In genomic region chr20:43571771-43572170, GRCh38 we compare ENCODE assay signal across 1 cellular context.
TF ChIP-seq lines count a peak whose summit lies in the region.

No MANE protein-coding gene starts in this region.

TF ChIP-seq in HepG2, 621 proteins besides CTCF, POLR2A, EP300 and RAD21:
- TF ChIP-seq ZNF503 (CRISPR knock-in tag; IDR thresholded peaks at IDR 0.05) (no peak), ZNF839 (CRISPR knock-in tag; IDR thresholded peaks at IDR 0.05; ENCODE audit: borderline replicate concordance) (0 out of 2 replicates have a peak, but pooled peaks have one; percentile 8), ZNF788 (CRISPR knock-in tag; IDR thresholded peaks at IDR 0.05; ENCODE audit: borderline replicate concordance) (peak; percentile 44; the same call in 1 of the 2 replicates), ZNF761 (CRISPR knock-in tag; conservative IDR thresholded peaks at IDR 0.05) (no peak), TCF7L2 (IDR thresholded peaks at IDR 0.05; ENCODE audit: low read depth, low read length) (no peak), SP5 (CRISPR knock-in tag; IDR thresholded peaks at IDR 0.05; ENCODE audit: borderline replicate concordance, low read depth) (no peak), NRL (CRISPR knock-in tag; IDR thresholded peaks at IDR 0.05; ENCODE audit: borderline replicate concordance) (no peak; the same call in 1 of the 2 replicates), ZBTB7B (CRISPR knock-in tag; IDR thresholded peaks at IDR 0.05) (no peak), ZMYM2 (CRISPR knock-in tag; IDR thresholded peaks at IDR 0.05) (no peak), IKZF1 (IDR thresholded peaks at IDR 0.05) (no peak), ZBTB14 (CRISPR knock-in tag; IDR thresholded peaks at IDR 0.05) (no peak), ZNF484 (CRISPR knock-in tag; IDR thresholded peaks at IDR 0.05; ENCODE audit: borderline replicate concordance, low read depth) (no peak)
TF ChIP-seq in HepG2: peak in this region for 2.
